In the genomic region with DNA sequence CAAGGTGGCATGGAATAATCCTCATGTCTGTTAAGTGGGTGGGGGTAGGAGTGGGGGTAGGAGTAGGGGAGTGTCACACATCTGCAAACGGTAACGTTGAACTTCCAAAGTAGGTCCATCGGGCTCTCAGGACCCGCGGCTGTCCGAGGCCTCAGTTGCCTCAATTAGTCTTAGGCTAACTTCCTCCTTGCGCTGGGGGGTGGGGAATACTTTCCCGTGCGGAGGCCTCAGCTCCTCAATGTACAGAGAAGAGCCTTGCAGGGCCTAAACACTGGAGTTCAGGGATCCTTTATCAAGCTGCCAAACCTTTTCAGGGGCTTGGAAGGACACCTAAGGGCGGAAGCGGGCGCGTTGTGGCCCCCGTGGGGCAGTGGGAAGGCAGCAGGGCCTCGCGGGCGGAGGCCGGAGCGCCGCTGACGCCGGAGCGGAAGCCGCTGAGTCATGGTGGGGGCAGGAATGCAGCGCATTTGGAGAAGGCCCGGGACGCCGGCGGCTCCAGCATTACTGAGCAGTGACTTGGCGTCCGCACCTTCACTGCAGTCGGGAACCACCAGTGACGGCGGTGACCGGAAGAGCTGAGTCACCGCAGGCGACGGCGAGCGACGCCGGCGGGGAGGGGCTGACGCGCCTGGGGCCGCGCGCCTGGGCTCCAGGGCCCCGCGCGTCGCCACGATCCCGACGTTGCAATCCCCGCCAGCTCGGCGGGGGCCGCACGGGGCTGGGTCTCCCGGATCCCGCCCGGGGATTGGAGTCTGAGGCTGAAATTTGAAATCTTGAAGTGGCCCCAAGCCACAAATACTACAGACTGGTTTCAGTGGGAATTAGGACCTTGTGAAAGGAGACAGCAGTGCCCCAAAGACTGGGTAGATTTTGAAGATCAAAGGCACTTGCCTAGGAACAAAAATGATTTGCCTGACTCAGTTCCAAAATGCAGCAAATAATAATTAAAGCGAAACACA, we compare ENCODE assay signal across 8 cellular contexts. TPM values are rescaled to one million over a fixed set of nuclear protein-coding genes. Genes with fewer than 3 reads are reported as not detected.
DNase-seq lines count a peak whose midpoint lies in the region; ATAC-seq, FAIRE-seq and TF ChIP-seq lines count a peak whose summit lies in the region.

No MANE protein-coding gene starts in this region.

- no peaks in the 10 kb centered on the region for H3K36me3 Mint-ChIP-seq in WTC11

- H3K27me3 Mint-ChIP-seq in WTC11 (ENCODE audit: low read depth), result no peaks in the 10 kb centered on the region

- CTCF ChIA-PET in WTC11 (lab: Charles Lee), result interaction anchor here (0.6 to 1.0 kb wide), 4 partner anchors 9 to 160 kb away, joined by 3 to 5 read pairs (median 4); no protein-coding TSS in a partner anchor

- no peaks in the 10 kb centered on the region for H3K36me3 ChIP-seq in bronchial epithelial cell (ENCODE audit: control insufficient read depth, insufficient read depth, low read length)

- no peaks in the 10 kb centered on the region for H3K27me3 ChIP-seq in bronchial epithelial cell (ENCODE audit: control insufficient read depth, insufficient read depth, low read length)

- H3K27ac Mint-ChIP-seq in WTC11, result peak overlapping the region; percentile 99

- H3K4me3 ChIP-seq in AG09309 (ENCODE audit: control insufficient read depth, low read depth, low read length) (peak overlapping the region; percentile 36), bronchial epithelial cell (ENCODE audit: low read depth, low read length) (peak overlapping the region; percentile 30)

- TF ChIP-seq CTCF in AG09309 (IDR thresholded peaks at IDR 0.05; ENCODE audit: control insufficient read depth, insufficient read depth, low read depth, low read length, missing control alignments) (no peak), WTC11 (IDR thresholded peaks at IDR 0.05) (no peak), bronchial epithelial cell (IDR thresholded peaks at IDR 0.05; ENCODE audit: insufficient read depth, low read length, severe bottlenecking) (no peak)

- FAIRE-seq in bronchial epithelial cell (lab: Jason Lieb, UNC), result no peak

- H3K4me1 Mint-ChIP-seq in WTC11, result peaks cover 27% of the 10 kb centered on the region

- DNase-seq in AG09309 (ENCODE audit: low read depth) (peak; percentile 92), NCI-H2227 treated with DMSO at 0.1 percent for 48 hours (lab: John Stamatoyannopoulos, UW) (peak; percentile 84), WTC11 (ENCODE audit: low spot score) (peak; percentile 92), bronchial epithelial cell (ENCODE audit: low read depth) (peak; percentile 93), inferior parietal cortex (ENCODE audit: extremely low spot score) (peak; percentile 91), smooth muscle cell of the brain vasculature (ENCODE audit: low read depth, low spot score) (peak; percentile 75)

- POLR2A ChIA-PET in WTC11 (lab: Charles Lee), result interaction anchor here (0.6 to 1.7 kb wide), 11 partner anchors 20 to 209 kb away, joined by 3 to 11 read pairs (median 4); a partner anchor contains a TSS

- H3K4me3 Mint-ChIP-seq in WTC11, result peak overlapping the region; percentile 71

- peak; percentile 98 for ATAC-seq in GM19025 (IDR thresholded peaks at IDR 0.05; ENCODE audit: low read depth, unreplicated experiment)
- ATAC-seq in HG03196 (IDR thresholded peaks at IDR 0.05; ENCODE audit: unreplicated experiment), result peak; percentile 93
- peak; percentile 91 for ATAC-seq in WTC11

- peaks cover 5% of the 10 kb centered on the region for H3K9me3 Mint-ChIP-seq in WTC11

TF ChIP-seq in WTC11, 78 proteins besides CTCF, POLR2A, EP300 and RAD21 (continues in another document):
- TF ChIP-seq, protein P1, sequence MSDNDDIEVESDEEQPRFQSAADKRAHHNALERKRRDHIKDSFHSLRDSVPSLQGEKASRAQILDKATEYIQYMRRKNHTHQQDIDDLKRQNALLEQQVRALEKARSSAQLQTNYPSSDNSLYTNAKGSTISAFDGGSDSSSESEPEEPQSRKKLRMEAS (CRISPR knock-in tag; IDR thresholded peaks at IDR 0.05), result peak; percentile 86
- TF ChIP-seq, protein P2, sequence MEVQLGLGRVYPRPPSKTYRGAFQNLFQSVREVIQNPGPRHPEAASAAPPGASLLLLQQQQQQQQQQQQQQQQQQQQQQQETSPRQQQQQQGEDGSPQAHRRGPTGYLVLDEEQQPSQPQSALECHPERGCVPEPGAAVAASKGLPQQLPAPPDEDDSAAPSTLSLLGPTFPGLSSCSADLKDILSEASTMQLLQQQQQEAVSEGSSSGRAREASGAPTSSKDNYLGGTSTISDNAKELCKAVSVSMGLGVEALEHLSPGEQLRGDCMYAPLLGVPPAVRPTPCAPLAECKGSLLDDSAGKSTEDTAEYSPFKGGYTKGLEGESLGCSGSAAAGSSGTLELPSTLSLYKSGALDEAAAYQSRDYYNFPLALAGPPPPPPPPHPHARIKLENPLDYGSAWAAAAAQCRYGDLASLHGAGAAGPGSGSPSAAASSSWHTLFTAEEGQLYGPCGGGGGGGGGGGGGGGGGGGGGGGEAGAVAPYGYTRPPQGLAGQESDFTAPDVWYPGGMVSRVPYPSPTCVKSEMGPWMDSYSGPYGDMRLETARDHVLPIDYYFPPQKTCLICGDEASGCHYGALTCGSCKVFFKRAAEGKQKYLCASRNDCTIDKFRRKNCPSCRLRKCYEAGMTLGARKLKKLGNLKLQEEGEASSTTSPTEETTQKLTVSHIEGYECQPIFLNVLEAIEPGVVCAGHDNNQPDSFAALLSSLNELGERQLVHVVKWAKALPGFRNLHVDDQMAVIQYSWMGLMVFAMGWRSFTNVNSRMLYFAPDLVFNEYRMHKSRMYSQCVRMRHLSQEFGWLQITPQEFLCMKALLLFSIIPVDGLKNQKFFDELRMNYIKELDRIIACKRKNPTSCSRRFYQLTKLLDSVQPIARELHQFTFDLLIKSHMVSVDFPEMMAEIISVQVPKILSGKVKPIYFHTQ (CRISPR knock-in tag; IDR thresholded peaks at IDR 0.05), result no peak
- peak; percentile 80 for TF ChIP-seq GABPB1 (CRISPR knock-in tag; IDR thresholded peaks at IDR 0.05)
- peak; percentile 80; the same call in 1 of the 2 replicates for TF ChIP-seq TP53 (CRISPR knock-in tag; IDR thresholded peaks at IDR 0.05)
- TF ChIP-seq, protein P3, sequence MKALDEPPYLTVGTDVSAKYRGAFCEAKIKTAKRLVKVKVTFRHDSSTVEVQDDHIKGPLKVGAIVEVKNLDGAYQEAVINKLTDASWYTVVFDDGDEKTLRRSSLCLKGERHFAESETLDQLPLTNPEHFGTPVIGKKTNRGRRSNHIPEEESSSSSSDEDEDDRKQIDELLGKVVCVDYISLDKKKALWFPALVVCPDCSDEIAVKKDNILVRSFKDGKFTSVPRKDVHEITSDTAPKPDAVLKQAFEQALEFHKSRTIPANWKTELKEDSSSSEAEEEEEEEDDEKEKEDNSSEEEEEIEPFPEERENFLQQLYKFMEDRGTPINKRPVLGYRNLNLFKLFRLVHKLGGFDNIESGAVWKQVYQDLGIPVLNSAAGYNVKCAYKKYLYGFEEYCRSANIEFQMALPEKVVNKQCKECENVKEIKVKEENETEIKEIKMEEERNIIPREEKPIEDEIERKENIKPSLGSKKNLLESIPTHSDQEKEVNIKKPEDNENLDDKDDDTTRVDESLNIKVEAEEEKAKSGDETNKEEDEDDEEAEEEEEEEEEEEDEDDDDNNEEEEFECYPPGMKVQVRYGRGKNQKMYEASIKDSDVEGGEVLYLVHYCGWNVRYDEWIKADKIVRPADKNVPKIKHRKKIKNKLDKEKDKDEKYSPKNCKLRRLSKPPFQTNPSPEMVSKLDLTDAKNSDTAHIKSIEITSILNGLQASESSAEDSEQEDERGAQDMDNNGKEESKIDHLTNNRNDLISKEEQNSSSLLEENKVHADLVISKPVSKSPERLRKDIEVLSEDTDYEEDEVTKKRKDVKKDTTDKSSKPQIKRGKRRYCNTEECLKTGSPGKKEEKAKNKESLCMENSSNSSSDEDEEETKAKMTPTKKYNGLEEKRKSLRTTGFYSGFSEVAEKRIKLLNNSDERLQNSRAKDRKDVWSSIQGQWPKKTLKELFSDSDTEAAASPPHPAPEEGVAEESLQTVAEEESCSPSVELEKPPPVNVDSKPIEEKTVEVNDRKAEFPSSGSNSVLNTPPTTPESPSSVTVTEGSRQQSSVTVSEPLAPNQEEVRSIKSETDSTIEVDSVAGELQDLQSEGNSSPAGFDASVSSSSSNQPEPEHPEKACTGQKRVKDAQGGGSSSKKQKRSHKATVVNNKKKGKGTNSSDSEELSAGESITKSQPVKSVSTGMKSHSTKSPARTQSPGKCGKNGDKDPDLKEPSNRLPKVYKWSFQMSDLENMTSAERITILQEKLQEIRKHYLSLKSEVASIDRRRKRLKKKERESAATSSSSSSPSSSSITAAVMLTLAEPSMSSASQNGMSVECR (CRISPR knock-in tag; IDR thresholded peaks at IDR 0.05; ENCODE audit: borderline replicate concordance), result peak; percentile 85; the same call in 1 of the 2 replicates
- TF ChIP-seq, protein P4, sequence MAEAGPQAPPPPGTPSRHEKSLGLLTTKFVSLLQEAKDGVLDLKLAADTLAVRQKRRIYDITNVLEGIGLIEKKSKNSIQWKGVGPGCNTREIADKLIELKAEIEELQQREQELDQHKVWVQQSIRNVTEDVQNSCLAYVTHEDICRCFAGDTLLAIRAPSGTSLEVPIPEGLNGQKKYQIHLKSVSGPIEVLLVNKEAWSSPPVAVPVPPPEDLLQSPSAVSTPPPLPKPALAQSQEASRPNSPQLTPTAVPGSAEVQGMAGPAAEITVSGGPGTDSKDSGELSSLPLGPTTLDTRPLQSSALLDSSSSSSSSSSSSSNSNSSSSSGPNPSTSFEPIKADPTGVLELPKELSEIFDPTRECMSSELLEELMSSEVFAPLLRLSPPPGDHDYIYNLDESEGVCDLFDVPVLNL (CRISPR knock-in tag; IDR thresholded peaks at IDR 0.05; ENCODE audit: borderline replicate concordance, low read depth), result no peak
- TF ChIP-seq ATF1 (CRISPR knock-in tag; IDR thresholded peaks at IDR 0.05), result 0 out of 2 replicates have a peak, but pooled peaks have one; percentile 40
- TF ChIP-seq HMGA2 (CRISPR knock-in tag; IDR thresholded peaks at IDR 0.05), result no peak
- TF ChIP-seq FOXP1 (CRISPR knock-in tag; IDR thresholded peaks at IDR 0.05; ENCODE audit: borderline replicate concordance), result peak; percentile 86
- TF ChIP-seq CREM (CRISPR knock-in tag; IDR thresholded peaks at IDR 0.05), result peak; percentile 93
- TF ChIP-seq, protein P5, sequence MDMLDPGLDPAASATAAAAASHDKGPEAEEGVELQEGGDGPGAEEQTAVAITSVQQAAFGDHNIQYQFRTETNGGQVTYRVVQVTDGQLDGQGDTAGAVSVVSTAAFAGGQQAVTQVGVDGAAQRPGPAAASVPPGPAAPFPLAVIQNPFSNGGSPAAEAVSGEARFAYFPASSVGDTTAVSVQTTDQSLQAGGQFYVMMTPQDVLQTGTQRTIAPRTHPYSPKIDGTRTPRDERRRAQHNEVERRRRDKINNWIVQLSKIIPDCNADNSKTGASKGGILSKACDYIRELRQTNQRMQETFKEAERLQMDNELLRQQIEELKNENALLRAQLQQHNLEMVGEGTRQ (CRISPR knock-in tag; IDR thresholded peaks at IDR 0.05), result 0 out of 2 replicates have a peak, but pooled peaks have one; percentile 4
- 0 out of 2 replicates have a peak, but pooled peaks have one; percentile 50 for TF ChIP-seq TEAD4 (CRISPR knock-in tag; IDR thresholded peaks at IDR 0.05)
- peak; percentile 95 for TF ChIP-seq TEAD1 (CRISPR knock-in tag; IDR thresholded peaks at IDR 0.05)

RNA-seq across cellular contexts. Expression of a gene that starts 20.2 kb away (rescaled TPM):
- total RNA-seq in WTC11 (2021) (212 to 226 TPM (median 215 TPM) in 3 replicates), bronchial epithelial cell (109 and 114 TPM in 2 replicates)

RNA-seq across cellular contexts. Expression of a gene that starts 49.8 kb away (rescaled TPM):
- total RNA-seq in WTC11 (2021) (45.8 to 46.5 TPM (median 46.1 TPM) in 3 replicates), bronchial epithelial cell (49.2 and 74.4 TPM in 2 replicates)

Comparison
In these comparisons a context has a peak if more than half of its experiments do, and no peak if none do; other contexts are left out.
1. Peak in every context shown above with its lines: DNase-seq, ATAC-seq and H3K4me3 ChIP-seq.